ENCODE assay signal across 13 cellular contexts in the genomic region with DNA sequence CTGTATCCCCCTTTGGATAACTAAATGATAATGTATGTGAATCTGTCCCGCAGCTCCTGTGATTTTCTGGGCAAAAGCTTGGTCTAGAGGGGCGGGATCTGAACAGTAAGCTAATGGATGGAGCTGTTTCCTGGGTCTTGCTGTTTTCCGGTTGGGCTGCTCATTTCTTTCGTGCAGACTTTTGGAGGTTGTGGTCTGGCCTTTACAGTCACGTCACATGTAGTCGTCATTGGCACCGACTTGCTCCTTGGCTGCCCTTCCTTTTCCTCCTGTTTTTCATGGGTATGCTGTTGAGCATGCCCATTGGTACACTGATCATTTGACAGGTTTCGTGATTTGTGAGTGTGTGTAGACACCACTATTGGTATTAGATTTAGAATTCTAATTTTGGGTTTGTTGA. TPM values are rescaled to one million over a fixed set of nuclear protein-coding genes. Genes with fewer than 3 reads are reported as not detected.
DNase-seq lines count a peak whose midpoint lies in the region; ATAC-seq and TF ChIP-seq lines count a peak whose summit lies in the region.
"Had no signal": no experiment of that assay in that cellular context is flagged by ENCODE, and none has a peak within 500 bp of the region (broad histone marks: within the 10 kb centered on the region; RNA-seq: fewer than 3 reads in every experiment).

No MANE protein-coding gene starts in this region.

- no peaks in the 10 kb centered on the region for H3K27me3 ChIP-seq in sigmoid colon

- no peaks in the 10 kb centered on the region for H3K9me3 Mint-ChIP-seq in activated naive CD4-positive, alpha-beta T cell treated with anti-CD3 and anti-CD28 coated beads, Interleukin-2, amount 50 U/mL, for 24 hours
- H3K9me3 Mint-ChIP-seq in activated CD4-positive, alpha-beta memory T cell treated with anti-CD3 and anti-CD28 coated beads for 36 hours = no peaks in the 10 kb centered on the region
- no peaks in the 10 kb centered on the region for H3K9me3 Mint-ChIP-seq in stimulated activated naive B cell treated with anti-CD40 and anti-IgM and Interleukin-4, amounts not matched to agents 10 μg/mL and 1 μg/mL and 100 μg/mL, for 72 hours

- DNase-seq in activated naive CD4-positive, alpha-beta T cell treated with anti-CD3 and anti-CD28 coated beads, Interleukin-2, amount 50 U/mL, for 16 hours = no peak
- DNase-seq in activated CD4-positive, alpha-beta memory T cell treated with anti-CD3 and anti-CD28 coated beads for 36 hours = no peak
- DNase-seq in fibroblast of the aortic adventitia (ENCODE audit: low read depth) (peak; percentile 83), inferior parietal cortex (ENCODE audit: extremely low spot score) (no peak), sigmoid colon (no peak), Kasumi-1 (lab: John Stamatoyannopoulos, UW) (no peak)
- no peak for DNase-seq in stimulated activated naive B cell treated with anti-CD40 and anti-IgM and Interleukin-4, amounts not matched to agents 10 μg/mL and 1 μg/mL and 100 μg/mL, for 72 hours
- DNase-seq: C1 segment of cervical spinal cord; mesenchymal stem cell; stimulated activated CD4-positive, alpha-beta T cell treated with anti-CD3 and anti-CD28 coated beads, Interleukin-12 subunit alpha, Interleukin-12 subunit beta, amount 100 ng/mL, for 4 hours had no signal

- intact Hi-C loops in activated CD4-positive, alpha-beta memory T cell treated with anti-CD3 and anti-CD28 coated beads for 36 hours (cut with micrococcal nuclease) = loop anchor here (5.0 kb wide), 1 partner anchor 195 kb away; the partner anchor contains the start of gene RBM17
- intact Hi-C loops in sigmoid colon (cut with DNase I) = loop anchor here (5.0 to 10.0 kb wide), 2 partner anchors 80 to 1893 kb away; partner anchors contain the start of genes ATP5F1C, GDI2 and KIN

- H3K36me3 Mint-ChIP-seq in activated naive CD4-positive, alpha-beta T cell treated with anti-CD3 and anti-CD28 coated beads, Interleukin-2, amount 50 U/mL, for 24 hours = peaks cover 11% of the 10 kb centered on the region
- H3K36me3 Mint-ChIP-seq in activated CD4-positive, alpha-beta memory T cell treated with anti-CD3 and anti-CD28 coated beads for 36 hours = peaks cover 25% of the 10 kb centered on the region
- peaks cover 37 to 56% of the 10 kb centered on the region in 2 donors for H3K36me3 Mint-ChIP-seq in stimulated activated naive B cell treated with anti-CD40 and anti-IgM and Interleukin-4, amounts not matched to agents 10 μg/mL and 1 μg/mL and 100 μg/mL, for 72 hours

- CTCF ChIA-PET in activated CD4-positive, alpha-beta memory T cell treated with anti-CD3 and anti-CD28 coated beads for 36 hours (lab: Charles Lee) = interaction anchor here (1.2 kb wide), 1 partner anchor 18 kb away, joined by 4 read pairs; no protein-coding TSS in a partner anchor

- no peak for TF ChIP-seq POLR2A in sigmoid colon (IDR thresholded peaks at IDR 0.05)

- peaks cover 0 to 51% (median 41%) of the 10 kb centered on the region in 4 donors for H3K4me1 ChIP-seq in sigmoid colon

- TF ChIP-seq EP300 in sigmoid colon (IDR thresholded peaks at IDR 0.05) = no peak

- no peaks in the 10 kb centered on the region for H3K27me3 Mint-ChIP-seq in activated naive CD4-positive, alpha-beta T cell treated with anti-CD3 and anti-CD28 coated beads, Interleukin-2, amount 50 U/mL, for 24 hours
- no peaks in the 10 kb centered on the region for H3K27me3 Mint-ChIP-seq in activated CD4-positive, alpha-beta memory T cell treated with anti-CD3 and anti-CD28 coated beads for 36 hours
- no peaks in the 10 kb centered on the region for H3K27me3 Mint-ChIP-seq in stimulated activated naive B cell treated with anti-CD40 and anti-IgM and Interleukin-4, amounts not matched to agents 10 μg/mL and 1 μg/mL and 100 μg/mL, for 72 hours

- POLR2A ChIA-PET in activated CD4-positive, alpha-beta memory T cell treated with anti-CD3 and anti-CD28 coated beads for 36 hours (lab: Charles Lee) = no interaction called here

- TF ChIP-seq CTCF in fibroblast of the aortic adventitia (IDR thresholded peaks at IDR 0.05; ENCODE audit: insufficient read depth, low read length) = no peak
- TF ChIP-seq CTCF in sigmoid colon (IDR thresholded peaks at IDR 0.05) = no peak

- peak overlapping the region; percentile 37 for H3K4me3 Mint-ChIP-seq in activated naive CD4-positive, alpha-beta T cell treated with anti-CD3 and anti-CD28 coated beads, Interleukin-2, amount 50 U/mL, for 24 hours
- peak overlapping the region; percentile 36 for H3K4me3 Mint-ChIP-seq in activated CD4-positive, alpha-beta memory T cell treated with anti-CD3 and anti-CD28 coated beads for 36 hours
- H3K4me3 Mint-ChIP-seq in stimulated activated naive B cell treated with anti-CD40 and anti-IgM and Interleukin-4, amounts not matched to agents 10 μg/mL and 1 μg/mL and 100 μg/mL, for 72 hours = peak overlapping the region in 1 of 2 donors; percentile 17

- ATAC-seq in stimulated activated naive B cell treated with anti-CD40 and anti-IgM and Interleukin-4, amounts not matched to agents 10 μg/mL and 1 μg/mL and 100 μg/mL, for 72 hours (replicated peaks) = no peak
- ATAC-seq: activated naive CD4-positive, alpha-beta T cell treated with anti-CD3 and anti-CD28 coated beads, Interleukin-2, amount 50 U/mL, for 72 hours; esophagus mucosa had no signal

- H3K27ac Mint-ChIP-seq in activated naive CD4-positive, alpha-beta T cell treated with anti-CD3 and anti-CD28 coated beads, Interleukin-2, amount 50 U/mL, for 24 hours = no peak overlapping the region
- H3K27ac Mint-ChIP-seq in activated CD4-positive, alpha-beta memory T cell treated with anti-CD3 and anti-CD28 coated beads for 36 hours = peak overlapping the region; percentile 15
- peak overlapping the region; percentile 82 for H3K27ac Mint-ChIP-seq in stimulated activated naive B cell treated with anti-CD40 and anti-IgM and Interleukin-4, amounts not matched to agents 10 μg/mL and 1 μg/mL and 100 μg/mL, for 72 hours

- peaks cover 77% of the 10 kb centered on the region for H3K4me1 Mint-ChIP-seq in activated naive CD4-positive, alpha-beta T cell treated with anti-CD3 and anti-CD28 coated beads, Interleukin-2, amount 50 U/mL, for 24 hours
- peaks cover 63% of the 10 kb centered on the region for H3K4me1 Mint-ChIP-seq in activated CD4-positive, alpha-beta memory T cell treated with anti-CD3 and anti-CD28 coated beads for 36 hours (ENCODE audit: low read depth)
- H3K4me1 Mint-ChIP-seq in stimulated activated naive B cell treated with anti-CD40 and anti-IgM and Interleukin-4, amounts not matched to agents 10 μg/mL and 1 μg/mL and 100 μg/mL, for 72 hours = peaks cover 52 to 84% of the 10 kb centered on the region in 2 donors

- no peak overlapping the region for H3K27ac ChIP-seq in sigmoid colon

- peaks cover 0 to 36% (median 10%) of the 10 kb centered on the region in 4 donors for H3K36me3 ChIP-seq in sigmoid colon

- WGBS in sigmoid colon, 2 donors = 87 to 92% methylated on average over 8 of the region's 8 CpGs

- H3K4me3 ChIP-seq in fibroblast of the aortic adventitia (ENCODE audit: low read depth, low read length) (peak overlapping the region; percentile 22), sigmoid colon (no peak overlapping the region)

- no peaks in the 10 kb centered on the region for H3K9me3 ChIP-seq in sigmoid colon

RNA-seq across cellular contexts. Expression of gene FBH1, which starts 2.0 kb away (rescaled TPM):
- total RNA-seq in activated CD4-positive, alpha-beta memory T cell treated with anti-CD3 and anti-CD28 coated beads for 36 hours = 10 to 100 TPM; 57.8 to 63.4 TPM
- total RNA-seq in fibroblast of the aortic adventitia (ENCODE audit: low replicate concordance) = 59.0 and 61.4 TPM in 2 replicates
- 10 to 100 TPM; 68.7 to 85.9 (median 80.4) TPM for total RNA-seq in sigmoid colon
- polyA plus RNA-seq in sigmoid colon = 10 to 100 TPM; 31.2 to 52.0 (median 49.2) TPM

RNA-seq across cellular contexts. Expression of gene ANKRD16, which starts 2.3 kb away (rescaled TPM):
- 1 to 10 TPM; 5.9 to 6.4 TPM for total RNA-seq in activated CD4-positive, alpha-beta memory T cell treated with anti-CD3 and anti-CD28 coated beads for 36 hours
- total RNA-seq in fibroblast of the aortic adventitia (ENCODE audit: low replicate concordance) (5.0 and 14.0 TPM in 2 replicates), sigmoid colon (10 to 100 TPM in 1 of 4 donors, 1 to 10 TPM in 3; 8.6 to 11.4 (median 9.4) TPM)
- 1 to 10 TPM; 1.6 to 6.1 (median 5.4) TPM for polyA plus RNA-seq in sigmoid colon
